In the genomic region with DNA sequence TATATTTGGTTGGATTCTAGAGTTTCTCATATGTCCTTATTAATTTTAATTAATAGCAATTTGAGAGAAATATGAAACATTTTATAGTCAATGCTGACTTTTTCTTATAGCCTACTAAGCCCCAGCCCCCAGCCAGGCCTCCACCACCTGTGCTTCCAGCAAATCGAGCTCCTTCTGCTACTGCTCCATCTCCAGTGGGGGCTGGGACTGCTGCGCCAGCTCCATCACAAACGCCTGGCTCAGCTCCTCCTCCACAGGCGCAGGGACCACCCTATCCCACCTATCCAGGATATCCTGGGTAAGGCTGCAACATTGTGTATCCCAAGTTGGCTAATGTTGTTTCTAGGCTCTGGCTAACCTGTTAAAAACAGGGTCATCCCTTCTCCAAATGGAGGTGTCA, we compare ENCODE assay signal across 1 cellular context.
TF ChIP-seq lines count a peak whose summit lies in the region.

No MANE protein-coding gene starts in this region.

TF ChIP-seq in IMR-90, 13 proteins besides CTCF, POLR2A, EP300 and RAD21 (continued from another document):
- TF ChIP-seq, protein P1, sequence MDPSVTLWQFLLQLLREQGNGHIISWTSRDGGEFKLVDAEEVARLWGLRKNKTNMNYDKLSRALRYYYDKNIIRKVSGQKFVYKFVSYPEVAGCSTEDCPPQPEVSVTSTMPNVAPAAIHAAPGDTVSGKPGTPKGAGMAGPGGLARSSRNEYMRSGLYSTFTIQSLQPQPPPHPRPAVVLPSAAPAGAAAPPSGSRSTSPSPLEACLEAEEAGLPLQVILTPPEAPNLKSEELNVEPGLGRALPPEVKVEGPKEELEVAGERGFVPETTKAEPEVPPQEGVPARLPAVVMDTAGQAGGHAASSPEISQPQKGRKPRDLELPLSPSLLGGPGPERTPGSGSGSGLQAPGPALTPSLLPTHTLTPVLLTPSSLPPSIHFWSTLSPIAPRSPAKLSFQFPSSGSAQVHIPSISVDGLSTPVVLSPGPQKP (IDR thresholded peaks at IDR 0.05; ENCODE audit: borderline replicate concordance, low read depth, low read length) = no peak
- TF ChIP-seq MAZ (IDR thresholded peaks at IDR 0.05; ENCODE audit: borderline replicate concordance, low read depth, low read length) = no peak
TF ChIP-seq in IMR-90: peak in this region for 0.
